13 cellular contexts compared by ENCODE assay signal in genomic region chr11:80873309-80873999, GRCh38.
DNase-seq lines count a peak whose midpoint lies in the region; ATAC-seq, FAIRE-seq and TF ChIP-seq lines count a peak whose summit lies in the region.
"Had no signal": no experiment of that assay in that cellular context is flagged by ENCODE, and none has a peak within 500 bp of the region (broad histone marks: within the 10 kb centered on the region; RNA-seq: fewer than 3 reads in every experiment).

No MANE protein-coding gene starts in this region.

- no peaks in the 10 kb centered on the region for H3K4me1 ChIP-seq in body of pancreas
- H3K4me1 ChIP-seq: esophagus muscularis mucosa, transverse colon had no signal

- intact Hi-C loops in body of pancreas (cut with DNase I), result no loop called here

- peak; percentile 7 for DNase-seq in SIG-M5 treated with dmso at 0.1 percent for 504 hours (lab: John Stamatoyannopoulos, UW; ENCODE audit: unreplicated experiment)
- DNase-seq in SIG-M5 (lab: John Stamatoyannopoulos, UW), result no peak
- peak; percentile 80 to 93 for DNase-seq in NOMO-1 (lab: John Stamatoyannopoulos, UW; ENCODE audit: unreplicated experiment in 2 of 2)
- peak; percentile 51 to 86 for DNase-seq in cardiac fibroblast (ENCODE audit: low read depth in 2 of 2)
- DNase-seq in urothelium cell line (ENCODE audit: low spot score), result peak; percentile 61
- no peak for DNase-seq in DMS153 treated with DMSO at 0.1 percent for 48 hours (lab: John Stamatoyannopoulos, UW; ENCODE audit: unreplicated experiment)
- no peak for DNase-seq in body of pancreas
- DNase-seq in H7, result no peak
- DNase-seq: activated gamma-delta T cell, transverse colon had no signal

- no peak for TF ChIP-seq POLR2A in body of pancreas (IDR thresholded peaks at IDR 0.05)

- H3K36me3 ChIP-seq in body of pancreas (replicated peaks in 1 of 2; ENCODE audit: insufficient read depth in 1 of 2, low read depth in 2 of 2) (no peaks in the 10 kb centered on the region), H7 (replicated peaks; ENCODE audit: control insufficient read depth, insufficient read depth, low read length) (no peaks in the 10 kb centered on the region; the same call in 1 of the 2 replicates)
- H3K36me3 ChIP-seq: esophagus muscularis mucosa, transverse colon had no signal

- H3K27ac ChIP-seq in body of pancreas, result no peak overlapping the region
- H3K27ac ChIP-seq: 22Rv1, esophagus muscularis mucosa, transverse colon had no signal

- no peak overlapping the region for H3K4me3 ChIP-seq in cardiac fibroblast (replicated peaks in 1 of 2; ENCODE audit: low read depth in 2 of 2, low read length in 2 of 2)
- H3K4me3 ChIP-seq in body of pancreas, result no peak overlapping the region
- H3K4me3 ChIP-seq in H7 (ENCODE audit: insufficient read depth, low read depth, low read length), result no peak overlapping the region
- H3K4me3 ChIP-seq: esophagus muscularis mucosa, transverse colon had no signal

- FAIRE-seq in urothelium cell line (lab: Jason Lieb, UNC), result no peak

- TF ChIP-seq CTCF in cardiac fibroblast (IDR thresholded peaks at IDR 0.05; ENCODE audit: low read depth, low read length), result no peak
- no peak for TF ChIP-seq CTCF in body of pancreas (IDR thresholded peaks at IDR 0.05)

- H3K9me3 ChIP-seq in body of pancreas, result no peaks in the 10 kb centered on the region
- H3K9me3 ChIP-seq: esophagus muscularis mucosa, transverse colon had no signal

- 40 to 48% methylated on average over 6 of the region's 6 CpGs for WGBS in body of pancreas, 2 donors

- no peaks in the 10 kb centered on the region for H3K27me3 ChIP-seq in body of pancreas
- no peaks in the 10 kb centered on the region for H3K27me3 ChIP-seq in H7 (ENCODE audit: control insufficient read depth, insufficient read depth, low read length)
- H3K27me3 ChIP-seq: esophagus muscularis mucosa, transverse colon had no signal

- no peak for ATAC-seq in body of pancreas
- ATAC-seq: HCT116 had no signal

Comparison
In these comparisons a context has a peak if more than half of its experiments do, and no peak if none do; other contexts are left out.
1. DNase-seq: peak in SIG-M5 treated with dmso at 0.1 percent for 504 hours (single experiment), NOMO-1 (2 of 2), cardiac fibroblast (2 of 2) and urothelium cell line (single experiment); none in SIG-M5 (single experiment), DMS153 treated with DMSO at 0.1 percent for 48 hours (single experiment), body of pancreas (0 of 4) and H7 (single experiment).